Comparison of ENCODE assay signal across 9 cellular contexts in the genomic region with DNA sequence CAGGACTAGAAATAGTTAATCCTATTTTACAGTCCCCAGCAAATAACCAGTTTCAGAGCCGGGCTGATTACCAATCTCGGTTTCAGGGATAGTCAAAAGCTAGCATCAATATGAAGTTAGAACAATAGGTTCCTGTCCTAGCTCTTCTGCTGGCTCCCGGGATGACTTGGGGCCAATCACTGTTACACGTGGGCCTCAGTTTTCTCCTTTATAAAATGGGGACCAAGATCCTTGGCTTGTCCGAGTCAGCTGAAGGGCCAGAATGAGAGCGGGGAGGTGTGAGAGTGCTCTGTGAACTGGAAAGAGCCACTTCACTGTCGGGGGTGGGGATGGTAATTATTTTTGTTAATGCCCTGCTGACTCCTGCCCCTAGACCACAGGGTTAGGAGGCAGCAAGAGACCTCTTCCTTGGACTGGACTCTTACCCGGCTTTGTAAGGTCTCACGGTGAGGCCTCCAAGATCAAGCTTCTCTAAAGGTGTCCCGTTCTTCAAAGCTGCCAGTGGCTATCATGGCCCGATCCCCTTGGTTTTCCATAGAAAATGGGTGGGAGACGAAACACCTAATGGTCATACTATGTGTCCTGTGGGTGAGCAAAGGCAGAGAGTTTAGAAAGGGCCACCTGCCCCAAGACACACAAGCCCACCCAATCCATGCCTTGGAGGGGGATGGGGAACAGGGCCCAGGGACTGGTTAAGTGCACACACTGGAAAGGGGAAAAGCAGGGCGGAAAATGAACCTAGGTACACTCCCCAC. TPM values are rescaled to one million over a fixed set of nuclear protein-coding genes. Genes with fewer than 3 reads are reported as not detected.
DNase-seq lines count a peak whose midpoint lies in the region; ATAC-seq and FAIRE-seq lines count a peak whose summit lies in the region.
"Had no signal": no experiment of that assay in that cellular context is flagged by ENCODE, and none has a peak within 500 bp of the region (broad histone marks: within the 10 kb centered on the region; RNA-seq: fewer than 3 reads in every experiment).

No MANE protein-coding gene starts in this region.

- peak overlapping the region; percentile 95 for H3K4me3 Mint-ChIP-seq in activated CD4-positive, alpha-beta T cell treated with anti-CD3 and anti-CD28 coated beads, Interleukin-2, amount 10 ng/mL, durations not matched to agents 24 days and 14 days
- peak overlapping the region; percentile 93 for H3K4me3 Mint-ChIP-seq in activated CD8-positive, alpha-beta memory T cell treated with anti-CD3 and anti-CD28 coated beads, Interleukin-2, amount 10 ng/mL, durations not matched to agents 7 days and 5 days

- peak; percentile 76 for DNase-seq in activated CD4-positive, alpha-beta T cell treated with anti-CD3 and anti-CD28 coated beads, Interleukin-2, amount 10 ng/mL, durations not matched to agents 24 days and 14 days
- DNase-seq in activated CD4-positive, alpha-beta T cell treated with anti-CD3 and anti-CD28 coated beads for 4 hours: no peak
- DNase-seq in activated CD8-positive, alpha-beta memory T cell treated with anti-CD3 and anti-CD28 coated beads, Interleukin-2, amount 10 ng/mL, durations not matched to agents 7 days and 5 days: no peak
- no peak for DNase-seq in substantia nigra (lab: John Stamatoyannopoulos, UW)
- DNase-seq in urothelium cell line (ENCODE audit: low spot score): no peak
- no peak for DNase-seq in NOMO-1 treated with dmso at 0.1 percent for 144 hours (lab: John Stamatoyannopoulos, UW; ENCODE audit: unreplicated experiment)
- DNase-seq: stimulated activated CD4-positive, alpha-beta T cell treated with anti-CD3 and anti-CD28 coated beads, Interleukin-4, amount 100 ng/mL, for 1 hour had no signal

- H3K27me3 ChIP-seq in layer of hippocampus (ENCODE audit: control insufficient read depth, insufficient read depth, low read length): no peaks in the 10 kb centered on the region

- no peaks in the 10 kb centered on the region for H3K9me3 Mint-ChIP-seq in activated CD4-positive, alpha-beta T cell treated with anti-CD3 and anti-CD28 coated beads, Interleukin-2, amount 10 ng/mL, durations not matched to agents 24 days and 14 days
- H3K9me3 Mint-ChIP-seq in activated CD8-positive, alpha-beta memory T cell treated with anti-CD3 and anti-CD28 coated beads, Interleukin-2, amount 10 ng/mL, durations not matched to agents 7 days and 5 days (ENCODE audit: low read depth): no peaks in the 10 kb centered on the region

- H3K27ac ChIP-seq in layer of hippocampus (ENCODE audit: low read depth, low read length): peak overlapping the region; percentile 15
- H3K27ac ChIP-seq in substantia nigra (ENCODE audit: low read depth, low read length, poor library complexity, severe bottlenecking): peak overlapping the region; percentile 40

- no peak for FAIRE-seq in urothelium cell line (lab: Jason Lieb, UNC)

- peaks cover 60% of the 10 kb centered on the region for H3K36me3 Mint-ChIP-seq in activated CD4-positive, alpha-beta T cell treated with anti-CD3 and anti-CD28 coated beads, Interleukin-2, amount 10 ng/mL, durations not matched to agents 24 days and 14 days (ENCODE audit: low read depth)
- peaks cover 58% of the 10 kb centered on the region for H3K36me3 Mint-ChIP-seq in activated CD8-positive, alpha-beta memory T cell treated with anti-CD3 and anti-CD28 coated beads, Interleukin-2, amount 10 ng/mL, durations not matched to agents 7 days and 5 days

- no peaks in the 10 kb centered on the region for H3K27me3 Mint-ChIP-seq in activated CD4-positive, alpha-beta T cell treated with anti-CD3 and anti-CD28 coated beads, Interleukin-2, amount 10 ng/mL, durations not matched to agents 24 days and 14 days
- H3K27me3 Mint-ChIP-seq in activated CD8-positive, alpha-beta memory T cell treated with anti-CD3 and anti-CD28 coated beads, Interleukin-2, amount 10 ng/mL, durations not matched to agents 7 days and 5 days: no peaks in the 10 kb centered on the region

- ATAC-seq in activated CD8-positive, alpha-beta memory T cell treated with anti-CD3 and anti-CD28 coated beads, Interleukin-2, amount 10 ng/mL, durations not matched to agents 7 days and 5 days: no peak
- ATAC-seq in GM21529 (IDR thresholded peaks at IDR 0.05; ENCODE audit: unreplicated experiment): no peak

- peak overlapping the region; percentile 96 for H3K27ac Mint-ChIP-seq in activated CD4-positive, alpha-beta T cell treated with anti-CD3 and anti-CD28 coated beads, Interleukin-2, amount 10 ng/mL, durations not matched to agents 24 days and 14 days
- H3K27ac Mint-ChIP-seq in activated CD8-positive, alpha-beta memory T cell treated with anti-CD3 and anti-CD28 coated beads, Interleukin-2, amount 10 ng/mL, durations not matched to agents 7 days and 5 days: peak overlapping the region; percentile 97

- CTCF ChIA-PET in activated CD8-positive, alpha-beta memory T cell treated with anti-CD3 and anti-CD28 coated beads, Interleukin-2, amount 10 ng/mL, durations not matched to agents 7 days and 5 days (lab: Charles Lee): interaction anchor here (1.1 to 3.0 kb wide), 5 partner anchors 11 to 190 kb away, joined by 3 to 13 read pairs (median 4); partner anchors contain the start of genes C2CD3 and PPME1

- peaks cover 66% of the 10 kb centered on the region for H3K4me1 Mint-ChIP-seq in activated CD4-positive, alpha-beta T cell treated with anti-CD3 and anti-CD28 coated beads, Interleukin-2, amount 10 ng/mL, durations not matched to agents 24 days and 14 days
- H3K4me1 Mint-ChIP-seq in activated CD8-positive, alpha-beta memory T cell treated with anti-CD3 and anti-CD28 coated beads, Interleukin-2, amount 10 ng/mL, durations not matched to agents 7 days and 5 days: peaks cover 64% of the 10 kb centered on the region

- intact Hi-C loops in activated CD4-positive, alpha-beta T cell treated with anti-CD3 and anti-CD28 coated beads, Interleukin-2, amount 10 ng/mL, durations not matched to agents 24 days and 14 days (cut with micrococcal nuclease): loop anchor here (2.0 kb wide), 1 partner anchor 16 kb away; no protein-coding TSS in a partner anchor

RNA-seq across cellular contexts. Expression of gene UCP2, which starts 1.4 kb away (rescaled TPM):
- total RNA-seq in activated CD4-positive, alpha-beta T cell treated with anti-CD3 and anti-CD28 coated beads, Interleukin-2, amount 10 ng/mL, durations not matched to agents 24 days and 14 days: 447 and 452 TPM in 2 replicates
- total RNA-seq in activated CD8-positive, alpha-beta memory T cell treated with anti-CD3 and anti-CD28 coated beads, Interleukin-2, amount 10 ng/mL, durations not matched to agents 7 days and 5 days: 100 to 1,000 TPM; 199 to 288 TPM

RNA-seq across cellular contexts. Expression of gene UCP3, which starts 27.7 kb away (rescaled TPM):
- total RNA-seq in activated CD4-positive, alpha-beta T cell treated with anti-CD3 and anti-CD28 coated beads, Interleukin-2, amount 10 ng/mL, durations not matched to agents 24 days and 14 days: 2.9 and 3.6 TPM in 2 replicates
- 1 to 10 TPM; 3.3 to 5.2 TPM for total RNA-seq in activated CD8-positive, alpha-beta memory T cell treated with anti-CD3 and anti-CD28 coated beads, Interleukin-2, amount 10 ng/mL, durations not matched to agents 7 days and 5 days

RNA-seq across cellular contexts. Expression of gene DNAJB13, which starts 30.4 kb away (rescaled TPM):
- 0.26 and 1.0 TPM in 2 replicates for total RNA-seq in activated CD4-positive, alpha-beta T cell treated with anti-CD3 and anti-CD28 coated beads, Interleukin-2, amount 10 ng/mL, durations not matched to agents 24 days and 14 days
- total RNA-seq in activated CD8-positive, alpha-beta memory T cell treated with anti-CD3 and anti-CD28 coated beads, Interleukin-2, amount 10 ng/mL, durations not matched to agents 7 days and 5 days: under 1 TPM; 0.26 to 0.29 TPM
